23 cellular contexts compared by ENCODE assay signal in the genomic region with DNA sequence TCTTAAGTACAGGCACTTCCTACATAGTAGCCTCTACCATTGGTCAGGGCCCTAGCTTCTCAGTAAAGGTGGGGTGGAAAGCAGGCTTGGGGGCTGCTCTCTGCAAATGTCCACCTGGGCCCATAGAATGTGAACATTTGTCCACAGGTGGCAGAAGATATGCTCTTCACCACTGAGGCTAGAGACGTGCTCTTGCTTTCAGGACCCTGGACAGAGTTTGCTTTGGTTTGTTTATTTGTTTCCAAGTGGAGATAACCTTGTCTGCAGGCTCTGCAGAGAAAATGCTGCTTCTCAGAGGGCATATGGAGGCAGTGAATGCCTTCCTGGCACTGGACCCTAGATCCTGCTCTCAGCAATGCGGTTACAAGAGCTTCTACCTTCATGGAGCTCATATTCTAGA.
DNase-seq lines count a peak whose midpoint lies in the region; ATAC-seq, FAIRE-seq and TF ChIP-seq lines count a peak whose summit lies in the region.
"Had no signal": no experiment of that assay in that cellular context is flagged by ENCODE, and none has a peak within 500 bp of the region (broad histone marks: within the 10 kb centered on the region; RNA-seq: fewer than 3 reads in every experiment).

No MANE protein-coding gene starts in this region.

- TF ChIP-seq RAD21 in HepG2 (CRISPR knock-in tag; IDR thresholded peaks at IDR 0.05) (no peak), K562 (CRISPR knock-in tag; conservative IDR thresholded peaks at IDR 0.05 in 1 of 2, IDR thresholded peaks at IDR 0.05 in 1 of 2) (no peak)

- TF ChIP-seq CTCF in HepG2 (CRISPR knock-in tag; IDR thresholded peaks at IDR 0.05) (no peak), right lobe of liver (IDR thresholded peaks at IDR 0.05) (no peak), MM.1S (IDR thresholded peaks at IDR 0.05; ENCODE audit: low read length) (no peak), K562 (IDR thresholded peaks at IDR 0.05 in 2 of 3, conservative IDR thresholded peaks at IDR 0.05 in 1 of 3; ENCODE audit: insufficient read depth in 2 of 3, low read depth in 1 of 3, low read length in 3 of 3) (no peak), vagina (IDR thresholded peaks at IDR 0.05) (no peak), RWPE1 (conservative IDR thresholded peaks at IDR 0.05; ENCODE audit: low read depth) (no peak), tibial artery (IDR thresholded peaks at IDR 0.05) (no peak)

- H3K79me2 ChIP-seq in HepG2 (ENCODE audit: insufficient read depth, low read length) (no peaks in the 10 kb centered on the region), MM.1S (ENCODE audit: low read length) (no peaks in the 10 kb centered on the region), K562 (ENCODE audit: control insufficient read depth, insufficient read depth, low read length) (no peaks in the 10 kb centered on the region)
- H3K79me2 ChIP-seq: parathyroid adenoma had no signal

- WGBS in HepG2 (ENCODE audit: low lambda C conversion rate): 0% methylated on average over 2 of the region's 2 CpGs
- WGBS in right lobe of liver (ENCODE audit: insufficient coverage, low coverage, low lambda C conversion rate, missing lambda C conversion rate): 25% methylated on average over 2 of the region's 2 CpGs
- 0% methylated on average over 2 of the region's 2 CpGs for WGBS in K562 (ENCODE audit: insufficient coverage, low coverage, missing lambda C conversion rate)

- ATAC-seq in HepG2: no peak
- ATAC-seq in right lobe of liver: no peak
- ATAC-seq in K562: peak; percentile 49; the same call in 2 of the 3 replicates
- ATAC-seq: Right ventricle myocardium inferior; stimulated activated memory B cell treated with anti-CD40 and anti-IgM and Interleukin-4, amounts not matched to agents 10 μg/mL and 1 μg/mL and 100 μg/mL, for 72 hours had no signal

- TF ChIP-seq POLR2A in HepG2 (IDR thresholded peaks at IDR 0.05; ENCODE audit: insufficient read depth in 1 of 2, low read depth in 2 of 2, low read length in 2 of 2) (no peak), right lobe of liver (IDR thresholded peaks at IDR 0.05) (no peak), K562 (conservative IDR thresholded peaks at IDR 0.05) (no peak), vagina (IDR thresholded peaks at IDR 0.05) (no peak)

- H3F3A ChIP-seq in MM.1S (ENCODE audit: insufficient read depth, low read length): no peaks in the 10 kb centered on the region

- CTCF ChIA-PET in HepG2 (lab: Yijun Ruan, JAX; ENCODE audit: low intra/inter-chr PET ratio, low total read pairs) (no interaction called here), K562 (lab: Yijun Ruan, JAX; ENCODE audit: low intra/inter-chr PET ratio) (no interaction called here), RWPE1 (lab: Yijun Ruan, JAX) (no interaction called here)

- H3K36me3 ChIP-seq in HepG2 (replicated peaks in 1 of 2; ENCODE audit: control insufficient read depth in 1 of 2, insufficient read depth in 2 of 2, low read length in 2 of 2) (no peaks in the 10 kb centered on the region), right lobe of liver (no peaks in the 10 kb centered on the region), MM.1S (replicated peaks; ENCODE audit: insufficient read depth, low read length) (no peaks in the 10 kb centered on the region), K562 (ENCODE audit: control insufficient read depth, insufficient read depth, low read length) (no peaks in the 10 kb centered on the region), vagina (no peaks in the 10 kb centered on the region), tibial artery (no peaks in the 10 kb centered on the region)
- H3K36me3 ChIP-seq: sigmoid colon, thoracic aorta had no signal

- H3K9me1 ChIP-seq in K562 (ENCODE audit: control insufficient read depth, insufficient read depth, low read length): no peaks in the 10 kb centered on the region

- in situ Hi-C loops in HepG2 (cut with HindIII; ENCODE audit: extremely low pct_ligation_motif_present, low pct_unique_long_range_greater_than_20kb): no loop called here
- in situ Hi-C loops in K562 (cut with MboI): no loop called here

- BruUV-seq in HepG2 (replicated peaks; lab: Mats Ljungman, UMichigan) (no TSS peak), K562 (replicated peaks; lab: Mats Ljungman, UMichigan) (no TSS peak)

- H3K4me3 ChIP-seq in HepG2 (replicated peaks in 1 of 3; ENCODE audit: insufficient read depth in 1 of 3, low read depth in 2 of 3, low read length in 3 of 3) (no peak overlapping the region), right lobe of liver (no peak overlapping the region), MM.1S (ENCODE audit: low read length) (no peak overlapping the region), K562 (no peak overlapping the region), vagina (no peak overlapping the region), tibial artery (no peak overlapping the region)
- H3K4me3 ChIP-seq: lung, sigmoid colon, thoracic aorta had no signal

- H3K9me3 ChIP-seq in HepG2 (ENCODE audit: low read length) (no peaks in the 10 kb centered on the region), right lobe of liver (no peaks in the 10 kb centered on the region), MM.1S (replicated peaks; ENCODE audit: insufficient read depth, low read length) (no peaks in the 10 kb centered on the region), K562 (replicated peaks; ENCODE audit: control insufficient read depth, insufficient read depth, low read depth, low read length) (no peaks in the 10 kb centered on the region), vagina (no peaks in the 10 kb centered on the region), tibial artery (no peaks in the 10 kb centered on the region)
- H3K9me3 ChIP-seq: sigmoid colon, thoracic aorta had no signal

- no peaks in the 10 kb centered on the region for H3K9me2 ChIP-seq in MM.1S (replicated peaks; ENCODE audit: insufficient read depth, low read length)

- H3K4me2 ChIP-seq in HepG2 (ENCODE audit: low read depth, low read length) (no peak overlapping the region), MM.1S (ENCODE audit: low read depth, low read length) (no peak overlapping the region), K562 (ENCODE audit: insufficient read depth, low read length) (no peak overlapping the region)

- TF ChIP-seq EP300 in HepG2 (IDR thresholded peaks at IDR 0.05; ENCODE audit: low read depth in 2 of 2, low read length in 2 of 2) (no peak), HepG2 (CRISPR knock-in tag; IDR thresholded peaks at IDR 0.05; ENCODE audit: borderline replicate concordance) (no peak), K562 (IDR thresholded peaks at IDR 0.05; ENCODE audit: low read length) (no peak)

- DNase-seq in HepG2 (ENCODE audit: low spot score) (peak; percentile 13), right lobe of liver (no peak), MM.1S (peak; percentile 50), K562 (ENCODE audit: extremely low read depth in 1 of 4, low spot score in 3 of 4) (peak in 3 of 4 experiments; percentile 17 to 28 (median 25)), vagina (ENCODE audit: extremely low spot score in 2 of 2) (peak; percentile 25 to 61), RWPE1 (ENCODE audit: low spot score) (no peak), SW 1271 (lab: John Stamatoyannopoulos, UW) (no peak), tibial artery (no peak)
- DNase-seq: activated CD4-positive, alpha-beta T cell treated with anti-CD3 and anti-CD28 coated beads, Interleukin-2, amount 50 U/mL, for 4 hours; activated naive CD4-positive, alpha-beta T cell treated with Interleukin-2 at 50 U/mL for 16 hours; activated T-cell treated with anti-CD3 and anti-CD28 coated beads, Interleukin-2, amount 50 U/mL, for 24 hours; DMS79; effector CD8-positive, alpha-beta T cell; NCI-H2029; NK-92 treated with Interleukin-12 subunit alpha and Interleukin-12 subunit beta, amount 100 ng/mL, for 24 hours; sigmoid colon had no signal

- no peaks in the 10 kb centered on the region for H3K4me1 ChIP-seq in HepG2 (ENCODE audit: insufficient read depth, low read length)
- H3K4me1 ChIP-seq in right lobe of liver: no peaks in the 10 kb centered on the region
- H3K4me1 ChIP-seq in MM.1S (ENCODE audit: low read length): no peaks in the 10 kb centered on the region
- H3K4me1 ChIP-seq in K562 (replicated peaks in 1 of 2; ENCODE audit: control insufficient read depth in 2 of 2, insufficient read depth in 2 of 2, low read length in 2 of 2): no peaks in the 10 kb centered on the region
- no peaks in the 10 kb centered on the region for H3K4me1 ChIP-seq in vagina
- no peaks in the 10 kb centered on the region for H3K4me1 ChIP-seq in tibial artery
- H3K4me1 ChIP-seq: parathyroid adenoma, sigmoid colon had no signal

- FAIRE-seq in HepG2 (lab: Jason Lieb, UNC) (no peak), K562 (lab: Jason Lieb, UNC) (no peak)
- FAIRE-seq: astrocyte, GM18507 had no signal

- H3K9ac ChIP-seq in HepG2 (ENCODE audit: insufficient read depth, low read depth, low read length) (no peak overlapping the region), MM.1S (ENCODE audit: low read length) (no peak overlapping the region), K562 (ENCODE audit: insufficient read depth in 1 of 2, low read depth in 2 of 2, low read length in 2 of 2) (no peak overlapping the region)
- H3K9ac ChIP-seq: parathyroid adenoma had no signal

- H3K27me3 ChIP-seq in HepG2 (ENCODE audit: control insufficient read depth in 1 of 2, insufficient read depth in 2 of 2, low read length in 2 of 2): no peaks in the 10 kb centered on the region
- no peaks in the 10 kb centered on the region for H3K27me3 ChIP-seq in right lobe of liver
- H3K27me3 ChIP-seq in MM.1S (replicated peaks; ENCODE audit: insufficient read depth, low read length): no peaks in the 10 kb centered on the region
- H3K27me3 ChIP-seq in K562 (ENCODE audit: control insufficient read depth in 2 of 2, insufficient read depth in 2 of 2, low read length in 2 of 2): no peaks in the 10 kb centered on the region
- no peaks in the 10 kb centered on the region for H3K27me3 ChIP-seq in vagina
- no peaks in the 10 kb centered on the region for H3K27me3 ChIP-seq in tibial artery
- H3K27me3 ChIP-seq: sigmoid colon had no signal

- H3K27ac ChIP-seq in HepG2 (ENCODE audit: extremely low read length, insufficient read depth, low read length) (no peak overlapping the region), right lobe of liver (no peak overlapping the region), MM.1S (ENCODE audit: low read length) (no peak overlapping the region), K562 (ENCODE audit: extremely low read depth, low read depth, low read length) (no peak overlapping the region), vagina (no peak overlapping the region), RWPE1 (no peak overlapping the region), tibial artery (no peak overlapping the region)
- H3K27ac ChIP-seq: parathyroid adenoma, sigmoid colon, thoracic aorta had no signal

- intact Hi-C loops in HepG2 (cut with micrococcal nuclease; ENCODE audit: unreplicated experiment) (no loop called here), right lobe of liver (cut with DNase I) (no loop called here), K562 (cut with micrococcal nuclease) (no loop called here), vagina (cut with DNase I) (no loop called here), tibial artery (cut with DNase I; ENCODE audit: low total_unique reads) (no loop called here)

- POLR2A ChIA-PET in HepG2 (lab: Yijun Ruan, JAX) (no interaction called here), K562 (lab: Yijun Ruan, JAX) (no interaction called here), RWPE1 (lab: Yijun Ruan, JAX; ENCODE audit: low non-redundant PET) (no interaction called here)

- H2AFZ ChIP-seq in HepG2 (ENCODE audit: low read length) (no peak overlapping the region), MM.1S (ENCODE audit: low read length) (no peak overlapping the region), K562 (ENCODE audit: low read depth, low read length) (no peak overlapping the region)
- H2AFZ ChIP-seq: parathyroid adenoma had no signal

- no peaks in the 10 kb centered on the region for H4K20me1 ChIP-seq in HepG2 (ENCODE audit: insufficient read depth, low read length)
- no peaks in the 10 kb centered on the region for H4K20me1 ChIP-seq in MM.1S (ENCODE audit: insufficient read depth, low read length)
- H4K20me1 ChIP-seq in K562 (replicated peaks; ENCODE audit: control insufficient read depth, insufficient read depth, low read length): no peaks in the 10 kb centered on the region

Comparison
In these comparisons a context has a peak if more than half of its experiments do, and no peak if none do; other contexts are left out.
1. DNase-seq: peak in HepG2 (single experiment), MM.1S (single experiment), K562 (3 of 4) and vagina (2 of 2); none in right lobe of liver (0 of 3), RWPE1 (single experiment), SW 1271 (0 of 2) and tibial artery (0 of 2).